ENCODE assay signal across 8 cellular contexts in the genomic region with DNA sequence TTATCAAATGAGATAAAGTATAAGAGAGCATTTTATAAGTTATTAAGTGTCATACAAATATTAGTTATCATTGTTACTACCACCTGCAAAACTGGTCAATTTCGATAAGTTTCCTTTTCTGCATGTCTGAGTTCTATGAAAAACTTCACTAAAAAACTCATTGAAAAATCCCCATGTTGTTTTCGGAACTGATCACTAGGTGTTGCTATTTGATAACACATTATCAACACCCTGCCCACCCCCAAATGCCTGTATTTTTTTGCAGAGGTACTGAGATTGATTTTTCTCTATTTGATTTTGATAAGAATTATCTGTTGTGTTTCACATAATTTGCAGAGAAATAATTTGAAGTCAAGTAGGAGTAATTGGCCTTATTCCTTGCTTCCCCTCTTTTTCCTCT. TPM values are rescaled to one million over a fixed set of nuclear protein-coding genes. Genes with fewer than 3 reads are reported as not detected.
A peak's percentile ranks its signal among the peaks of the same experiment; 100 is the strongest.
DNase-seq lines count a peak whose midpoint lies in the region; ATAC-seq, FAIRE-seq and TF ChIP-seq lines count a peak whose summit lies in the region.

No MANE protein-coding gene starts in this region.

- BruUV-seq in K562 (replicated peaks; lab: Mats Ljungman, UMichigan): no TSS peak

- no peaks in the 10 kb centered on the region; the same call in 1 of the 2 replicates for H3K9me3 ChIP-seq in K562 (replicated peaks; ENCODE audit: control insufficient read depth, insufficient read depth, low read depth, low read length)

- H3K9ac ChIP-seq in K562 (ENCODE audit: insufficient read depth in 1 of 2, low read depth in 2 of 2, low read length in 2 of 2) (no peak overlapping the region), mesendoderm (ENCODE audit: low read length) (no peak overlapping the region)

- H3K79me1 ChIP-seq in mesendoderm (ENCODE audit: low read length): no peaks in the 10 kb centered on the region

- TF ChIP-seq CTCF in C4-2B (conservative IDR thresholded peaks at IDR 0.05): peak; percentile 73
- peak in 2 of 3 experiments; percentile 33 to 64; a peak in 4 of 6 replicates for TF ChIP-seq CTCF in K562 (IDR thresholded peaks at IDR 0.05 in 2 of 3, conservative IDR thresholded peaks at IDR 0.05 in 1 of 3; ENCODE audit: insufficient read depth in 2 of 3, low read depth in 1 of 3, low read length in 3 of 3)

- H3K4me3 Mint-ChIP-seq in activated CD4-positive, alpha-beta T cell treated with anti-CD3 and anti-CD28 coated beads, Interleukin-2, amount 10 ng/mL, durations not matched to agents 7 days and 5 days: no peak overlapping the region

- no peak overlapping the region for H4K8ac ChIP-seq in mesendoderm (ENCODE audit: low read depth, low read length)

- H3K36me3 ChIP-seq in K562 (ENCODE audit: control insufficient read depth, insufficient read depth, low read length): no peaks in the 10 kb centered on the region
- no peaks in the 10 kb centered on the region for H3K36me3 ChIP-seq in mesendoderm (ENCODE audit: control insufficient read depth, insufficient read depth, low read length)

- H3K56ac ChIP-seq in mesendoderm (ENCODE audit: low read length): no peak overlapping the region

- H3K4me2 ChIP-seq in K562 (ENCODE audit: insufficient read depth, low read length): no peak overlapping the region
- H3K4me2 ChIP-seq in mesendoderm (ENCODE audit: low read length): no peak overlapping the region

- in situ Hi-C loops in K562 (cut with MboI): loop anchor here (10.0 to 25.0 kb wide), 2 partner anchors 292 to 870 kb away; a partner anchor contains a TSS

- H3K23ac ChIP-seq in mesendoderm (ENCODE audit: low read length): no peak overlapping the region

- peaks cover 4% of the 10 kb centered on the region for H3K36me3 Mint-ChIP-seq in activated CD4-positive, alpha-beta T cell treated with anti-CD3 and anti-CD28 coated beads, Interleukin-2, amount 10 ng/mL, durations not matched to agents 7 days and 5 days (ENCODE audit: low read depth)

- H3K4me3 ChIP-seq in K562: no peak overlapping the region
- no peak overlapping the region for H3K4me3 ChIP-seq in mesendoderm (ENCODE audit: low read length)

- no peak overlapping the region for H3K4ac ChIP-seq in mesendoderm (ENCODE audit: low read depth, low read length)

- peak; percentile 42; the same call in 1 of the 3 replicates for ATAC-seq in K562
- no peak for ATAC-seq in HG02938 (IDR thresholded peaks at IDR 0.05; ENCODE audit: unreplicated experiment)
- no peak for ATAC-seq in GM19351 (IDR thresholded peaks at IDR 0.05; ENCODE audit: unreplicated experiment)

- no peak overlapping the region for H3K27ac ChIP-seq in C4-2B
- no peak overlapping the region for H3K27ac ChIP-seq in K562 (ENCODE audit: extremely low read depth, low read depth, low read length)
- H3K27ac ChIP-seq in mesendoderm (ENCODE audit: low read depth, low read length): no peak overlapping the region

- H3K27me3 ChIP-seq in K562 (ENCODE audit: control insufficient read depth in 2 of 2, insufficient read depth in 2 of 2, low read length in 2 of 2) (0 out of 5 replicates have a peak, but pooled peaks cover 0 to 5% of the 10 kb centered on the region in 2 experiments), mesendoderm (ENCODE audit: insufficient read depth, low read length, poor library complexity) (no peaks in the 10 kb centered on the region)

- no peaks in the 10 kb centered on the region for H4K20me1 ChIP-seq in K562 (replicated peaks; ENCODE audit: control insufficient read depth, insufficient read depth, low read length)

- POLR2A ChIA-PET in K562 (lab: Yijun Ruan, JAX): no interaction called here
- POLR2A ChIA-PET in activated CD4-positive, alpha-beta T cell treated with anti-CD3 and anti-CD28 coated beads, Interleukin-2, amount 10 ng/mL, durations not matched to agents 7 days and 5 days (lab: Charles Lee): no interaction called here

- H3K79me2 ChIP-seq in K562 (ENCODE audit: control insufficient read depth, insufficient read depth, low read length) (no peaks in the 10 kb centered on the region), mesendoderm (ENCODE audit: control insufficient read depth, insufficient read depth, low read length) (no peaks in the 10 kb centered on the region)

- no peaks in the 10 kb centered on the region for H3K27me3 Mint-ChIP-seq in activated CD4-positive, alpha-beta T cell treated with anti-CD3 and anti-CD28 coated beads, Interleukin-2, amount 10 ng/mL, durations not matched to agents 7 days and 5 days

- H3K9me1 ChIP-seq in K562 (ENCODE audit: control insufficient read depth, insufficient read depth, low read length): no peaks in the 10 kb centered on the region

- H3K27ac Mint-ChIP-seq in activated CD4-positive, alpha-beta T cell treated with anti-CD3 and anti-CD28 coated beads, Interleukin-2, amount 10 ng/mL, durations not matched to agents 7 days and 5 days: no peak overlapping the region

- no peak overlapping the region for H2AK5ac ChIP-seq in mesendoderm (ENCODE audit: low read length)

- no peak overlapping the region for H4K5ac ChIP-seq in mesendoderm (ENCODE audit: low read length)

- peaks cover 10% of the 10 kb centered on the region for H3K9me3 Mint-ChIP-seq in activated CD4-positive, alpha-beta T cell treated with anti-CD3 and anti-CD28 coated beads, Interleukin-2, amount 10 ng/mL, durations not matched to agents 7 days and 5 days

- TF ChIP-seq EP300 in K562 (IDR thresholded peaks at IDR 0.05; ENCODE audit: low read length): no peak

- H3K4me1 Mint-ChIP-seq in activated CD4-positive, alpha-beta T cell treated with anti-CD3 and anti-CD28 coated beads, Interleukin-2, amount 10 ng/mL, durations not matched to agents 7 days and 5 days: peaks cover 12% of the 10 kb centered on the region

- FAIRE-seq in K562 (lab: Jason Lieb, UNC): no peak
- FAIRE-seq in GM19239 (lab: Jason Lieb, UNC): no peak

- no peak overlapping the region for H2BK15ac ChIP-seq in mesendoderm (replicated peaks; ENCODE audit: low read depth)

- no peak overlapping the region for H3K18ac ChIP-seq in mesendoderm (ENCODE audit: low read length)

- H3K4me1 ChIP-seq in K562 (replicated peaks in 1 of 2; ENCODE audit: control insufficient read depth in 2 of 2, insufficient read depth in 2 of 2, low read length in 2 of 2): no peaks in the 10 kb centered on the region
- H3K4me1 ChIP-seq in mesendoderm (ENCODE audit: control insufficient read depth, low read depth, low read length): no peaks in the 10 kb centered on the region

- TF ChIP-seq POLR2A in K562 (conservative IDR thresholded peaks at IDR 0.05): no peak

- TF ChIP-seq RAD21 in K562 (CRISPR knock-in tag; conservative IDR thresholded peaks at IDR 0.05 in 1 of 2, IDR thresholded peaks at IDR 0.05 in 1 of 2): peak; percentile 79 to 82

- H2BK5ac ChIP-seq in mesendoderm (ENCODE audit: low read length): no peak overlapping the region

- intact Hi-C loops in K562 (cut with micrococcal nuclease): loop anchor here (1.0 to 2.0 kb wide), 3 partner anchors 289 to 892 kb away; no protein-coding TSS in a partner anchor

- DNase-seq in HT1080 (ENCODE audit: low read depth) (peak; percentile 22), K562 (ENCODE audit: extremely low read depth in 1 of 4, low spot score in 3 of 4) (peak in 3 of 4 experiments; percentile 16 to 38 (median 29)), mesendoderm (peak; percentile 29), GM19239 (ENCODE audit: insufficient read length, low spot score) (no peak)
- no peak for DNase-seq in activated CD4-positive, alpha-beta T cell treated with anti-CD3 and anti-CD28 coated beads, Interleukin-2, amount 10 ng/mL, durations not matched to agents 7 days and 5 days

- H2BK120ac ChIP-seq in mesendoderm (ENCODE audit: low read depth, low read length): no peak overlapping the region

- 0% methylated on average over 2 of the region's 2 CpGs for WGBS in K562 (ENCODE audit: insufficient coverage, low coverage, missing lambda C conversion rate)
- no CpG with 5 or more reads among the region's 2 CpGs for WGBS in mesendoderm (ENCODE audit: extremely low coverage, insufficient coverage, low lambda C conversion rate)

- no peak overlapping the region for H2AFZ ChIP-seq in K562 (ENCODE audit: low read depth, low read length)

- CTCF ChIA-PET in K562 (lab: Yijun Ruan, JAX; ENCODE audit: low intra/inter-chr PET ratio): interaction anchor here (1.1 to 2.0 kb wide), 3 partner anchors 288 to 892 kb away, joined by 3 to 13 read pairs (median 4); no protein-coding TSS in a partner anchor
- CTCF ChIA-PET in activated CD4-positive, alpha-beta T cell treated with anti-CD3 and anti-CD28 coated beads, Interleukin-2, amount 10 ng/mL, durations not matched to agents 7 days and 5 days (lab: Charles Lee): interaction anchor here (0.6 kb wide), 1 partner anchor 330 kb away, joined by 3 read pairs; no protein-coding TSS in a partner anchor

RNA-seq across cellular contexts. Expression of a gene that starts 22.1 kb away (rescaled TPM):
- 0.84 and 1.3 TPM in 2 replicates for total RNA-seq in HT1080 (2014; rRNA removed; shearing (Covaris generic))
- 1.1 and 1.2 TPM in 2 replicates for polyA plus RNA-seq in HT1080 (2015; cell fraction: cytosol; rRNA removed)
- 2.3 and 3.1 TPM in 2 replicates for polyA plus RNA-seq in HT1080 (2015; cell fraction: nucleus; rRNA removed)
- total RNA-seq in K562 (2011; cell fraction: chromatin; rRNA removed; ENCODE audit: low replicate concordance): 0.65 TPM in 1 of 2 replicates, not detected in the other
- not detected in 2 replicates for total RNA-seq in K562 (2011; cell fraction: nucleolus; rRNA removed)
- 0.29 and 0.76 TPM in 2 replicates for total RNA-seq in K562 (2011; cell fraction: nucleoplasm; rRNA removed)
- total RNA-seq in K562 (2014; rRNA removed) (not detected in 2 replicates), K562 (2014; rRNA removed; fragmentation: Illumina TruSeq; extraction: Trizol) (0.04 TPM in 1 of 2 replicates, not detected in the other), K562 (2015; rRNA removed; fragmentation: Illumina TruSeq; extraction: Trizol) (0.11 TPM in 2 replicates), K562 (2021) (0.02 and 0.09 TPM in 2 replicates)
- polyA plus RNA-seq in K562 (2011; rRNA removed) (0.03 TPM in 1 of 2 replicates, not detected in the other), K562 (2014; fragmentation: Illumina TruSeq; extraction: Trizol) (0.04 and 0.06 TPM in 2 replicates), K562 (2014; fragmentation: Nextera tagmentation; extraction: Ambion mirVana) (under 1 TPM; 0.15 to 0.35 TPM), K562 (2014; rRNA removed) (0.03 TPM in 1 of 2 replicates, not detected in the other)
- 0.01 and 0.03 TPM in 2 replicates for polyA plus RNA-seq in K562 (2011; cell fraction: cytosol; rRNA removed)
- polyA plus RNA-seq in K562 (2011; cell fraction: nucleus; rRNA removed): not detected in 2 replicates
- 0.03 and 0.18 TPM in 2 replicates for polyA plus RNA-seq in K562 (2012)
- polyA minus RNA-seq in K562 (2011; rRNA and poly(A)+ RNA removed): 0.27 and 0.46 TPM in 2 replicates
- not detected in 2 replicates for polyA minus RNA-seq in K562 (2011; cell fraction: cytosol; rRNA and poly(A)+ RNA removed)
- under 0.01 and 0.11 TPM in 2 replicates for polyA minus RNA-seq in K562 (2011; cell fraction: nucleus; rRNA and poly(A)+ RNA removed)
- polyA plus RNA-seq in mesendoderm (2013, experiment 1 of 2): 2.2 TPM
- 2.3 TPM for polyA plus RNA-seq in mesendoderm (2013, experiment 2 of 2)
- 1 to 10 TPM; 2.3 to 2.9 TPM for total RNA-seq in activated CD4-positive, alpha-beta T cell treated with anti-CD3 and anti-CD28 coated beads, Interleukin-2, amount 10 ng/mL, durations not matched to agents 7 days and 5 days

RNA-seq across cellular contexts. Expression of a gene that starts 55.7 kb away (rescaled TPM):
- total RNA-seq in HT1080 (2014; rRNA removed; shearing (Covaris generic)): not detected in 2 replicates
- not detected in 2 replicates for polyA plus RNA-seq in HT1080 (2015; cell fraction: cytosol; rRNA removed)
- not detected in 2 replicates for polyA plus RNA-seq in HT1080 (2015; cell fraction: nucleus; rRNA removed)
- total RNA-seq in K562 (2011; cell fraction: chromatin; rRNA removed; ENCODE audit: low replicate concordance): not detected in 2 replicates
- not detected in 2 replicates for total RNA-seq in K562 (2011; cell fraction: nucleolus; rRNA removed)
- total RNA-seq in K562 (2011; cell fraction: nucleoplasm; rRNA removed): not detected in 2 replicates
- not detected in 2 replicates for total RNA-seq in K562 (2014; rRNA removed)
- not detected in 2 replicates for total RNA-seq in K562 (2014; rRNA removed; fragmentation: Illumina TruSeq; extraction: Trizol)
- not detected in 2 replicates for total RNA-seq in K562 (2015; rRNA removed; fragmentation: Illumina TruSeq; extraction: Trizol)
- not detected in 2 replicates for total RNA-seq in K562 (2021)
- not detected in 2 replicates for polyA plus RNA-seq in K562 (2011; rRNA removed)
- not detected in 2 replicates for polyA plus RNA-seq in K562 (2011; cell fraction: cytosol; rRNA removed)
- polyA plus RNA-seq in K562 (2011; cell fraction: nucleus; rRNA removed): not detected in 2 replicates
- not detected in 2 replicates for polyA plus RNA-seq in K562 (2012)
- not detected in 2 replicates for polyA plus RNA-seq in K562 (2014; fragmentation: Illumina TruSeq; extraction: Trizol)
- polyA plus RNA-seq in K562 (2014; fragmentation: Nextera tagmentation; extraction: Ambion mirVana): not detected
- not detected in 2 replicates for polyA plus RNA-seq in K562 (2014; rRNA removed)
- not detected in 2 replicates for polyA minus RNA-seq in K562 (2011; rRNA and poly(A)+ RNA removed)
- not detected in 2 replicates for polyA minus RNA-seq in K562 (2011; cell fraction: cytosol; rRNA and poly(A)+ RNA removed)
- polyA minus RNA-seq in K562 (2011; cell fraction: nucleus; rRNA and poly(A)+ RNA removed): not detected in 2 replicates
- 0.17 TPM for polyA plus RNA-seq in mesendoderm (2013, experiment 1 of 2)
- 0.14 TPM for polyA plus RNA-seq in mesendoderm (2013, experiment 2 of 2)
- total RNA-seq in activated CD4-positive, alpha-beta T cell treated with anti-CD3 and anti-CD28 coated beads, Interleukin-2, amount 10 ng/mL, durations not matched to agents 7 days and 5 days: under 1 TPM in 1 of 2 experiments, not detected in 1; 0.60 TPM

Comparison
In these comparisons a context has a peak if more than half of its experiments do, and no peak if none do; other contexts are left out.
1. DNase-seq: peak in HT1080 (single experiment), K562 (3 of 4) and mesendoderm (single experiment); none in activated CD4-positive, alpha-beta T cell treated with anti-CD3 and anti-CD28 coated beads, Interleukin-2, amount 10 ng/mL, durations not matched to agents 7 days and 5 days (single experiment) and GM19239 (single experiment).